ENCODE assay signal across 1 cellular context in genomic region chr9:124214116-124214515, GRCh38.
TF ChIP-seq lines count a peak whose summit lies in the region.

No MANE protein-coding gene starts in this region.

TF ChIP-seq in IMR-90, 13 proteins besides CTCF, POLR2A, EP300 and RAD21:
- no peak for TF ChIP-seq MAZ (IDR thresholded peaks at IDR 0.05; ENCODE audit: borderline replicate concordance, low read depth, low read length)
- no peak for TF ChIP-seq BHLHE40 (IDR thresholded peaks at IDR 0.05; ENCODE audit: low read depth, low read length)
- TF ChIP-seq CHD1 (IDR thresholded peaks at IDR 0.05; ENCODE audit: low read depth, low read length), result no peak
- no peak for TF ChIP-seq RCOR1 (IDR thresholded peaks at IDR 0.05; ENCODE audit: insufficient replicate concordance, low read length)
